8 cellular contexts compared by ENCODE assay signal in the genomic region with DNA sequence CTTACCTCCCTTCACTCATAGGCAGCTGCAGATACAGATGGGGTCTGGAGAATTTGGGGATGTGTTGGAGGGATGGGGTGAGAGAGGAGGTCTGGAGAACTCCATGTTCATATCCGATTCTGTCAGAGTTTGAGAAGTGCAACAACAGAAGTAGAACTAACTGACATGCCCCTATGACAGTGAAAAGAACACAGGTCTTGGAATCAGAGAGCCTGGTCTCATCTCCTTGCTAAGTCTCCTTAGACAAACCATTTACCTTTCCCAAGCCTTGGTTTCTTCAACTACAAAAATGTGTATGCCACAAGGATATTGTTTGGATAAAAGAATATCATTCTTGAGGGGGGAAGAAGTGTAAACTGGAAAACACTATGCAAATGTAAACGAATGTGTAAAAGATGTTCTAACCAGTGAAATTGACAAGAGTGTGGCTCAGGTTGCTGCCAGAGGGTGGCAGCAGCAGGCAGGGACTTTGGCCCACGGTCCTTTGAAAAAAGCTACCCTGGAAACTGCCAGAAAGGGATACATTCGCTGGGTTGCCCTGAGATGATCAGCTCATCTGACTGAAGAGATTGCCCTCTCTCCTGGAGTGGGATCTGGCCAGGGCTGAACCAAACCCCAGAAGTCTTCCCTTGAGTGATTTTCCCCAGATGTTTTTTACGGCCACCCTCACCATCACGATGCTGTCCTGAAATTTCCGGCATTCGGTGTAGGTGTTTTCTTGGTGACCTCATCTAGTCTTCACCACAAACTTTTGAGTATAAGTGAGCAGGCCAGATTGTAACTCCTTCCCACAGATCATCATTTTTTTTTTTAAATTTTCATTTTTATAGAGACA. TPM values are rescaled to one million over a fixed set of nuclear protein-coding genes. Genes with fewer than 3 reads are reported as not detected.
DNase-seq lines count a peak whose midpoint lies in the region; ATAC-seq and TF ChIP-seq lines count a peak whose summit lies in the region.

No MANE protein-coding gene starts in this region.

- in situ Hi-C loops in KBM-7 (cut with MboI; ENCODE audit: low pct_unique_long_range_greater_than_20kb, low sequenced_read_pairs): loop anchor here (10.0 to 25.0 kb wide), 2 partner anchors 88 to 300 kb away; no protein-coding TSS in a partner anchor

- no peaks in the 10 kb centered on the region for H3K36me3 ChIP-seq in CD4-positive, alpha-beta memory T cell (ENCODE audit: insufficient read depth, low read length)
- H3K36me3 ChIP-seq in gastroesophageal sphincter: no peaks in the 10 kb centered on the region
- no peaks in the 10 kb centered on the region for H3K36me3 ChIP-seq in uterus

- peak; percentile 82 to 85 (median 83) for DNase-seq in CD4-positive, alpha-beta memory T cell
- DNase-seq in KBM-7 (peak; percentile 78), RPMI8226 (peak; percentile 23), posterior cingulate gyrus (peak; percentile 29 to 94 (median 62)), uterus (peak; percentile 38 to 67)
- peak; percentile 90 for DNase-seq in activated effector memory CD4-positive, alpha-beta T cell treated with anti-CD3 and anti-CD28 coated beads, Interleukin-2, amount 50 U/mL, for 16 hours

- peak overlapping the region; percentile 97 to 100 (median 99) for H3K27ac Mint-ChIP-seq in CD4-positive, alpha-beta memory T cell

- peaks cover 0 to 6% of the 10 kb centered on the region in 2 donors for H3K36me3 Mint-ChIP-seq in CD4-positive, alpha-beta memory T cell

- peaks cover 49% of the 10 kb centered on the region for H3K4me1 ChIP-seq in CD4-positive, alpha-beta memory T cell (ENCODE audit: insufficient read depth, low read length)
- H3K4me1 ChIP-seq in gastroesophageal sphincter: no peaks in the 10 kb centered on the region
- no peaks in the 10 kb centered on the region for H3K4me1 ChIP-seq in uterus

- H3K4me3 Mint-ChIP-seq in CD4-positive, alpha-beta memory T cell: peak overlapping the region; percentile 50 to 80 (median 74)

- H3K4me3 ChIP-seq in CD4-positive, alpha-beta memory T cell (ENCODE audit: low read length in 2 of 2): peak overlapping the region in 1 of 2 donors; percentile 44
- no peak overlapping the region for H3K4me3 ChIP-seq in gastroesophageal sphincter
- no peak overlapping the region for H3K4me3 ChIP-seq in uterus

- no peaks in the 10 kb centered on the region for H3K27me3 Mint-ChIP-seq in CD4-positive, alpha-beta memory T cell

- no peak for TF ChIP-seq POLR2A in gastroesophageal sphincter (IDR thresholded peaks at IDR 0.05)
- no peak for TF ChIP-seq POLR2A in uterus (IDR thresholded peaks at IDR 0.05)

- intact Hi-C loops in CD4-positive, alpha-beta memory T cell (cut with micrococcal nuclease): loop anchor here (1.0 to 5.0 kb wide), 11 partner anchors 13 to 322 kb away; partner anchors contain the start of genes CD2 and CD58
- intact Hi-C loops in posterior cingulate gyrus (cut with DNase I): loop anchor here (1.0 kb wide), 1 partner anchor 318 kb away; no protein-coding TSS in a partner anchor
- intact Hi-C loops in uterus (cut with DNase I; ENCODE audit: low total_unique reads): loop anchor here (5.0 kb wide), 1 partner anchor 320 kb away; no protein-coding TSS in a partner anchor

- TF ChIP-seq CTCF in gastroesophageal sphincter (IDR thresholded peaks at IDR 0.05) (peak in 3 of 4 experiments; percentile 58 to 73 (median 67)), uterus (IDR thresholded peaks at IDR 0.05) (peak; percentile 65 to 75 (median 72))

- H3K27ac ChIP-seq in CD4-positive, alpha-beta memory T cell (ENCODE audit: low read depth, low read length): peak overlapping the region; percentile 97
- H3K27ac ChIP-seq in gastroesophageal sphincter (no peak overlapping the region), uterus (no peak overlapping the region)

- H3K9me3 Mint-ChIP-seq in CD4-positive, alpha-beta memory T cell: peaks cover 0 to 6% (median 0%) of the 10 kb centered on the region in 8 donors

- ATAC-seq in GM19395 (IDR thresholded peaks at IDR 0.05; ENCODE audit: unreplicated experiment) (peak; percentile 53), gastroesophageal sphincter (no peak)

- POLR2A ChIA-PET in CD4-positive, alpha-beta memory T cell (lab: Charles Lee; ENCODE audit: partially characterized antibody): interaction anchor here (0.6 to 31.8 kb wide), 21 partner anchors 11 to 321 kb away, joined by 3 to 1832 read pairs (median 6); partner anchors contain the start of genes CD101, CD2 and TTF2

- CTCF ChIA-PET in CD4-positive, alpha-beta memory T cell (lab: Charles Lee; ENCODE audit: partially characterized antibody): interaction anchor here (0.7 to 8.0 kb wide), 38 partner anchors 10 to 391 kb away, joined by 3 to 261 read pairs (median 10); partner anchors contain the start of genes CD2 and TTF2

- WGBS in gastroesophageal sphincter (ENCODE audit: low coverage in 1 of 2), 2 donors: 51 to 62% methylated on average over 6 to 7 of the region's 8 CpGs

- H3K4me1 Mint-ChIP-seq in CD4-positive, alpha-beta memory T cell: peaks cover 41 to 55% (median 46%) of the 10 kb centered on the region in 4 donors

- no peak for TF ChIP-seq EP300 in gastroesophageal sphincter (IDR thresholded peaks at IDR 0.05)

- H3K27me3 ChIP-seq in CD4-positive, alpha-beta memory T cell (ENCODE audit: insufficient read depth, low read length): no peaks in the 10 kb centered on the region
- H3K27me3 ChIP-seq in gastroesophageal sphincter (no peaks in the 10 kb centered on the region), uterus (no peaks in the 10 kb centered on the region)

- no peaks in the 10 kb centered on the region for H3K9me3 ChIP-seq in CD4-positive, alpha-beta memory T cell (ENCODE audit: control insufficient read depth in 1 of 2, low read length in 2 of 2)
- H3K9me3 ChIP-seq in gastroesophageal sphincter: no peaks in the 10 kb centered on the region
- no peaks in the 10 kb centered on the region for H3K9me3 ChIP-seq in uterus

RNA-seq across cellular contexts. Expression of gene CD2, which starts 17.0 kb away (rescaled TPM):
- 100 to 1,000 TPM; 305 to 316 TPM for total RNA-seq in CD4-positive, alpha-beta memory T cell
- 100 to 1,000 TPM; 409 to 471 TPM for polyA plus RNA-seq in CD4-positive, alpha-beta memory T cell
- total RNA-seq in gastroesophageal sphincter (1 to 10 TPM in 3 of 4 donors, not detected in 1; 1.1 to 1.8 (median 1.2) TPM), uterus (1 to 10 TPM in 2 of 4 donors, under 1 TPM in 1, not detected in 1; 0.35 to 1.2 (median 1.0) TPM)

Comparison
In these comparisons a context has a peak if more than half of its experiments do, and no peak if none do; other contexts are left out.
1. DNase-seq: peak in every context shown above with its lines; median percentile 90 in activated effector memory CD4-positive, alpha-beta T cell treated with anti-CD3 and anti-CD28 coated beads, Interleukin-2, amount 50 U/mL, for 16 hours; 83 in CD4-positive, alpha-beta memory T cell; 78 in KBM-7; 62 in posterior cingulate gyrus; 52 in uterus; 23 in RPMI8226.
2. RNA of gene CD2, which starts 17.0 kb away (total RNA-seq): 305 to 316 TPM in CD4-positive, alpha-beta memory T cell; 1.1 to 1.8 TPM in gastroesophageal sphincter and 0.35 to 1.2 TPM in uterus; every median in the first group is over 100 times any median in the second.